8 cellular contexts compared by ENCODE assay signal in genomic region chr22:50170453-50171318, GRCh38. TPM values are rescaled to one million over a fixed set of nuclear protein-coding genes. Genes with fewer than 3 reads are reported as not detected.
DNase-seq lines count a peak whose midpoint lies in the region; ATAC-seq and TF ChIP-seq lines count a peak whose summit lies in the region.

A gene with protein sequence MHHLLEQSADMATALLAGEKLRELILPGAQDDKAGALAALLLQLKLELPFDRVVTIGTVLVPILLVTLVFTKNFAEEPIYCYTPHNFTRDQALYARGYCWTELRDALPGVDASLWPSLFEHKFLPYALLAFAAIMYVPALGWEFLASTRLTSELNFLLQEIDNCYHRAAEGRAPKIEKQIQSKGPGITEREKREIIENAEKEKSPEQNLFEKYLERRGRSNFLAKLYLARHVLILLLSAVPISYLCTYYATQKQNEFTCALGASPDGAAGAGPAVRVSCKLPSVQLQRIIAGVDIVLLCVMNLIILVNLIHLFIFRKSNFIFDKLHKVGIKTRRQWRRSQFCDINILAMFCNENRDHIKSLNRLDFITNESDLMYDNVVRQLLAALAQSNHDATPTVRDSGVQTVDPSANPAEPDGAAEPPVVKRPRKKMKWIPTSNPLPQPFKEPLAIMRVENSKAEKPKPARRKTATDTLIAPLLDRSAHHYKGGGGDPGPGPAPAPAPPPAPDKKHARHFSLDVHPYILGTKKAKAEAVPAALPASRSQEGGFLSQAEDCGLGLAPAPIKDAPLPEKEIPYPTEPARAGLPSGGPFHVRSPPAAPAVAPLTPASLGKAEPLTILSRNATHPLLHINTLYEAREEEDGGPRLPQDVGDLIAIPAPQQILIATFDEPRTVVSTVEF (plus strand): TSS chr22:50170731. CDS start chr22:50170731, 0 bp downstream.

- peak within 1 kb of the TSS; percentile 47 for H3K4me3 ChIP-seq in LNCaP clone FGC (ENCODE audit: low read depth, low read length)
- peak within 1 kb of the TSS; percentile 25 to 75 (median 60) for H3K4me3 ChIP-seq in dorsolateral prefrontal cortex
- H3K4me3 ChIP-seq in neutrophil (ENCODE audit: low read depth in 1 of 2, low read length in 1 of 2): peak within 1 kb of the TSS; percentile 64 to 67

- no peaks in the 10 kb centered on the region for H3K36me3 ChIP-seq in neutrophil

- ATAC-seq in GM19455 (IDR thresholded peaks at IDR 0.05; ENCODE audit: unreplicated experiment) (no peak), HG03565 (IDR thresholded peaks at IDR 0.05; ENCODE audit: unreplicated experiment) (no peak)

- H3K9me3 ChIP-seq in neutrophil: no peaks in the 10 kb centered on the region

- H3K27me3 ChIP-seq in dorsolateral prefrontal cortex: peaks cover 0 to 4% (median 0%) of the 10 kb centered on the region in 45 donors
- H3K27me3 ChIP-seq in neutrophil: peaks cover 63% of the 10 kb centered on the region

- intact Hi-C loops in dorsolateral prefrontal cortex (cut with DNase I): no loop called here

- DNase-seq in LNCaP clone FGC (ENCODE audit: low read depth) (no peak), dorsolateral prefrontal cortex (no peak), NCI-H2029 treated with DMSO at 0.1 percent for 48 hours (lab: John Stamatoyannopoulos, UW) (no peak), occipital lobe (lab: John Stamatoyannopoulos, UW) (no peak)

- TF ChIP-seq CTCF in C4-2B (conservative IDR thresholded peaks at IDR 0.05) (no peak), LNCaP clone FGC (IDR thresholded peaks at IDR 0.05; ENCODE audit: control insufficient read depth, extremely low read depth, insufficient read depth) (no peak), dorsolateral prefrontal cortex (IDR thresholded peaks at IDR 0.05 in 54 of 56, conservative IDR thresholded peaks at IDR 0.05 in 2 of 56; ENCODE audit: low read depth in 1 of 56, partially characterized antibody in 56 of 56) (no peak), neutrophil (IDR thresholded peaks at IDR 0.05) (no peak)

- H3K27ac ChIP-seq in C4-2B (peak within 1 kb of the TSS; percentile 83), dorsolateral prefrontal cortex (peak within 1 kb of the TSS in 39 of 59 donors; percentile 20 to 89 (median 58)), neutrophil (peak within 1 kb of the TSS; percentile 64)

- peaks cover 23 to 40% of the 10 kb centered on the region in 2 experiments for H3K4me1 ChIP-seq in neutrophil (ENCODE audit: control insufficient read depth in 1 of 2, insufficient read depth in 1 of 2, low read depth in 1 of 2, low read length in 1 of 2)

RNA-seq across cellular contexts. Expression of the gene that starts here (rescaled TPM):
- 10 to 100 TPM; 14.2 to 93.7 (median 47.5) TPM for total RNA-seq in dorsolateral prefrontal cortex
- total RNA-seq in occipital lobe: 3.1 TPM
